ENCODE assay signal across 2 cellular contexts in genomic region chr17:79664925-79665738, GRCh38.
A peak's percentile ranks its signal among the peaks of the same experiment; 100 is the strongest.
TF ChIP-seq lines count a peak whose summit lies in the region.

No MANE protein-coding gene starts in this region.

TF ChIP-seq in HepG2, 621 proteins besides CTCF, POLR2A, EP300 and RAD21:
- TF ChIP-seq HNF1A (IDR thresholded peaks at IDR 0.05; ENCODE audit: low read depth) (no peak), HNF1A (CRISPR knock-in tag; IDR thresholded peaks at IDR 0.05; ENCODE audit: borderline replicate concordance) (no peak), ZBTB49 (CRISPR knock-in tag; IDR thresholded peaks at IDR 0.05; ENCODE audit: borderline replicate concordance) (no peak), ZMYM3 (CRISPR knock-in tag; IDR thresholded peaks at IDR 0.05) (no peak), PAF1 (CRISPR knock-in tag; IDR thresholded peaks at IDR 0.05) (no peak), GRHL1 (CRISPR knock-in tag; conservative IDR thresholded peaks at IDR 0.05) (no peak), THAP7 (CRISPR knock-in tag; IDR thresholded peaks at IDR 0.05) (no peak), ZNF792 (CRISPR knock-in tag; IDR thresholded peaks at IDR 0.05) (no peak), SRSF1 (optimal IDR thresholded peaks at IDR 0.05; ENCODE audit: low read depth, low read length) (no peak), NFRKB (IDR thresholded peaks at IDR 0.05) (no peak), ZNF564 (CRISPR knock-in tag; IDR thresholded peaks at IDR 0.05) (no peak), KDM3A (CRISPR knock-in tag; IDR thresholded peaks at IDR 0.05; ENCODE audit: low read depth) (no peak), ZNF34 (CRISPR knock-in tag; IDR thresholded peaks at IDR 0.05; ENCODE audit: borderline replicate concordance) (no peak), CENPX (CRISPR knock-in tag; IDR thresholded peaks at IDR 0.05) (no peak), ZSCAN21 (CRISPR knock-in tag; IDR thresholded peaks at IDR 0.05; ENCODE audit: borderline replicate concordance) (no peak), MYC (CRISPR knock-in tag; IDR thresholded peaks at IDR 0.05; ENCODE audit: borderline replicate concordance) (no peak), ASH2L (IDR thresholded peaks at IDR 0.05; ENCODE audit: insufficient read length, low read depth, low read length) (no peak), SP140L (CRISPR knock-in tag; IDR thresholded peaks at IDR 0.05; ENCODE audit: borderline replicate concordance) (no peak), ZNF30 (CRISPR knock-in tag; IDR thresholded peaks at IDR 0.05) (no peak), IRF9 (CRISPR knock-in tag; IDR thresholded peaks at IDR 0.05; ENCODE audit: borderline replicate concordance) (no peak)

TF ChIP-seq in H1, 55 proteins besides CTCF, POLR2A, EP300 and RAD21:
- TF ChIP-seq SP1 (IDR thresholded peaks at IDR 0.05; ENCODE audit: low read depth, low read length) (peak; percentile 91), GABPA (IDR thresholded peaks at IDR 0.05; ENCODE audit: borderline replicate concordance, insufficient read depth, low read length) (no peak), PHF8 (conservative IDR thresholded peaks at IDR 0.05; ENCODE audit: low read depth, low read length) (no peak), CREB1 (IDR thresholded peaks at IDR 0.05) (no peak), TAF7 (optimal IDR thresholded peaks at IDR 0.05; ENCODE audit: borderline replicate concordance, low read depth, low read length) (no peak), TCF12 (IDR thresholded peaks at IDR 0.05; ENCODE audit: low read depth, low read length) (no peak), RBBP5 (IDR thresholded peaks at IDR 0.05; ENCODE audit: borderline replicate concordance, low read depth, low read length) (peak; percentile 93; the same call in 1 of the 2 replicates), TBP (IDR thresholded peaks at IDR 0.05; ENCODE audit: low read depth, low read length) (no peak), NANOG (IDR thresholded peaks at IDR 0.05; ENCODE audit: insufficient read depth, low read depth, low read length, poor library complexity, severe bottlenecking) (no peak), RXRA (IDR thresholded peaks at IDR 0.05; ENCODE audit: insufficient read depth, low read depth, low read length) (no peak), HDAC6 (IDR thresholded peaks at IDR 0.05; ENCODE audit: low read depth, low read length) (no peak), BRCA1 (IDR thresholded peaks at IDR 0.05; ENCODE audit: low read depth, low read length) (no peak), MAX (IDR thresholded peaks at IDR 0.05) (no peak), SIX5 (IDR thresholded peaks at IDR 0.05; ENCODE audit: low read depth, low read length) (no peak), NRF1 (IDR thresholded peaks at IDR 0.05; ENCODE audit: low read depth, low read length) (no peak), CBX8 (IDR thresholded peaks at IDR 0.05; ENCODE audit: borderline replicate concordance, low read depth, low read length) (no peak), SIN3A (conservative IDR thresholded peaks at IDR 0.05 in 1 of 2, IDR thresholded peaks at IDR 0.05 in 1 of 2; ENCODE audit: low read depth in 1 of 2, low read length in 2 of 2) (no peak), JUND (IDR thresholded peaks at IDR 0.05; ENCODE audit: low read length) (no peak), E2F6 (IDR thresholded peaks at IDR 0.05) (0 out of 2 replicates have a peak, but pooled peaks have one; percentile 3), EGR1 (IDR thresholded peaks at IDR 0.05; ENCODE audit: borderline replicate concordance, low read depth, low read length) (no peak), SP4 (IDR thresholded peaks at IDR 0.05; ENCODE audit: low read length) (no peak), CEBPB (IDR thresholded peaks at IDR 0.05; ENCODE audit: low read depth, low read length) (no peak), RNF2 (IDR thresholded peaks at IDR 0.05; ENCODE audit: borderline replicate concordance, low read depth, low read length, missing control alignments, poor library complexity, severe bottlenecking) (no peak), ASH2L (IDR thresholded peaks at IDR 0.05; ENCODE audit: low read length) (peak; percentile 99), MAFK (IDR thresholded peaks at IDR 0.05; ENCODE audit: low read depth, low read length) (no peak), SAP30 (IDR thresholded peaks at IDR 0.05; ENCODE audit: insufficient read depth, insufficient replicate concordance, low read length) (no peak), TAF1 (IDR thresholded peaks at IDR 0.05; ENCODE audit: low read depth, low read length) (no peak), TEAD4 (IDR thresholded peaks at IDR 0.05; ENCODE audit: low read depth, low read length) (no peak), ZNF274 (IDR thresholded peaks at IDR 0.05; ENCODE audit: borderline replicate concordance, extremely low read depth, low read length) (no peak), SP2 (IDR thresholded peaks at IDR 0.05; ENCODE audit: low read length) (no peak), CHD1 (IDR thresholded peaks at IDR 0.05; ENCODE audit: low read depth, low read length) (no peak), JUN (IDR thresholded peaks at IDR 0.05; ENCODE audit: low read depth, low read length) (no peak)
